6 cellular contexts compared by ENCODE assay signal in genomic region chr14:95849761-95850160, GRCh38. TPM values are rescaled to one million over a fixed set of nuclear protein-coding genes. Genes with fewer than 3 reads are reported as not detected.
"Had no signal": no experiment of that assay in that cellular context is flagged by ENCODE, and none has a peak within 500 bp of the region (broad histone marks: within the 10 kb centered on the region; RNA-seq: fewer than 3 reads in every experiment).

No MANE protein-coding gene starts in this region.

- DNase-seq: GOT3, H9, HCEC 1CT, IMR-90 had no signal

- H3K4me3 Mint-ChIP-seq: H9 had no signal

- H3K4me3 ChIP-seq: K562 had no signal

- ATAC-seq: K562 had no signal

- H3K27ac Mint-ChIP-seq: H9 had no signal

RNA-seq across cellular contexts. Expression of gene TUNAR, which starts 26.9 kb away (rescaled TPM):
- total RNA-seq: HT-29, IMR-90, K562 had no signal
- polyA plus RNA-seq: IMR-90, K562 had no signal
